In the genomic region with DNA sequence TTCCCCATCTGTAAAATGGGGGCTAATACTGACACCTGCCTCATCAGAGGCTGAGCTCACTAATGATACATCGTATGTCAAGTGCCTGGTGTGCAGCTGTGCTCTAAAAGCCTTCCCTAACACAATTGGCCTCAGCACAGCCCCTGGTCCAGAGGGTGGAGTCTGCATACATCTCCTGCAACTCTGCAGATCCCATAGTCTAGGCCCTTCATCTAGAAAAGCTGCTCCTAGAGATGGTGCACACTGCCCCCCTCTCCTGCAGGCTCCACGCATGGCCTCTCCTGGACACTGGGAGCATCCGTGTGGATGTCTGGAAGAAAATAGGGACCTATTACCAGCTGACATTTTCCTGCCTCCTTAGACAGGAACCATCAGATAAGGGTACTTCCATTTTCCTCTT, we compare ENCODE assay signal across 18 cellular contexts.
A peak's percentile ranks its signal among the peaks of the same experiment; 100 is the strongest.
DNase-seq lines count a peak whose midpoint lies in the region; TF ChIP-seq lines count a peak whose summit lies in the region.
"Had no signal": no experiment of that assay in that cellular context is flagged by ENCODE, and none has a peak within 500 bp of the region (broad histone marks: within the 10 kb centered on the region; RNA-seq: fewer than 3 reads in every experiment).

No MANE protein-coding gene starts in this region.

- CTCF ChIA-PET in mammary epithelial cell (lab: Charles Lee; ENCODE audit: low non-redundant PET), result no interaction called here

- H3K27me3 ChIP-seq in spleen (replicated peaks in 1 of 7) (no peaks in the 10 kb centered on the region), mammary epithelial cell (ENCODE audit: insufficient read depth, low read length) (peaks cover 7% of the 10 kb centered on the region)

- H3K4me1 ChIP-seq in spleen (peaks cover 0 to 10% (median 0%) of the 10 kb centered on the region in 6 donors), mammary epithelial cell (ENCODE audit: insufficient read depth, low read length) (no peaks in the 10 kb centered on the region)

- H3K9ac ChIP-seq in mammary epithelial cell (ENCODE audit: insufficient read depth, low read length), result no peak overlapping the region

- H4K20me1 ChIP-seq in mammary epithelial cell (ENCODE audit: insufficient read depth, low read length), result no peaks in the 10 kb centered on the region

- intact Hi-C loops in spleen (cut with DNase I; ENCODE audit: low total_unique reads) (no loop called here), mammary epithelial cell (cut with micrococcal nuclease) (no loop called here)

- H3K27ac ChIP-seq in spleen (no peak overlapping the region), mammary epithelial cell (ENCODE audit: insufficient read depth, low read depth, low read length) (no peak overlapping the region)

- in situ Hi-C loops in mammary epithelial cell (cut with MboI; ENCODE audit: low sequenced_read_pairs in 2 of 2), result no loop called here

- no peaks in the 10 kb centered on the region for H3K36me3 ChIP-seq in spleen
- H3K36me3 ChIP-seq in mammary epithelial cell (ENCODE audit: insufficient read depth, low read length), result no peaks in the 10 kb centered on the region

- H3K4me2 ChIP-seq in mammary epithelial cell (ENCODE audit: insufficient read depth, low read depth, low read length), result no peak overlapping the region

- WGBS in spleen, 5 donors, result 88 to 100% (median 91%) methylated on average over 3 of the region's 3 CpGs
- WGBS in mammary epithelial cell (ENCODE audit: low coverage, missing lambda C conversion rate), result 95% methylated on average over 3 of the region's 3 CpGs

- no peaks in the 10 kb centered on the region for H3K79me2 ChIP-seq in mammary epithelial cell (ENCODE audit: insufficient read depth, low read length)

- peak; percentile 31 for DNase-seq in NCI-H1436 (lab: John Stamatoyannopoulos, UW)
- no peak for DNase-seq in NCI-H1436 treated with DMSO at 0.1 percent for 48 hours (lab: John Stamatoyannopoulos, UW)
- peak; percentile 60 for DNase-seq in NCI-H82 (lab: John Stamatoyannopoulos, UW)
- no peak for DNase-seq in NCI-H82 treated with DMSO at 0.1 percent for 48 hours (lab: John Stamatoyannopoulos, UW; ENCODE audit: unreplicated experiment)
- peak; percentile 81 for DNase-seq in SK-N-DZ (ENCODE audit: low spot score)
- DNase-seq in spleen, result peak; percentile 31
- DNase-seq in mammary epithelial cell, result no peak
- DNase-seq in anterior cingulate cortex (lab: John Stamatoyannopoulos, UW), result no peak
- DNase-seq: AML-193; C1 segment of cervical spinal cord; CD8-positive, alpha-beta T cell; GOT3; HCEC 1CT; KG1; NCI-H1105; NCI-H1930; SIG-M5; T-helper 1 cell had no signal

- BruUV-seq in mammary epithelial cell (replicated peaks; lab: Mats Ljungman, UMichigan), result no TSS peak

- no peak for TF ChIP-seq POLR2A in spleen (IDR thresholded peaks at IDR 0.05)

- dilution Hi-C loops in mammary epithelial cell (cut with HindIII; ENCODE audit: low sequenced_read_pairs), result no loop called here

- H2AFZ ChIP-seq in mammary epithelial cell (ENCODE audit: low read depth, low read length), result no peak overlapping the region

- no peak for TF ChIP-seq CTCF in spleen (IDR thresholded peaks at IDR 0.05 in 8 of 11, conservative IDR thresholded peaks at IDR 0.05 in 3 of 11)
- TF ChIP-seq CTCF in mammary epithelial cell (conservative IDR thresholded peaks at IDR 0.05 in 1 of 2, IDR thresholded peaks at IDR 0.05 in 1 of 2; ENCODE audit: extremely low read depth in 1 of 2, insufficient read depth in 1 of 2, low read depth in 1 of 2, low read length in 2 of 2), result no peak

- H3K4me3 ChIP-seq in spleen (no peak overlapping the region), mammary epithelial cell (replicated peaks in 1 of 3; ENCODE audit: insufficient read depth in 1 of 3, low read depth in 2 of 3, low read length in 3 of 3) (no peak overlapping the region)

- no peaks in the 10 kb centered on the region for H3K9me3 ChIP-seq in spleen
- no peaks in the 10 kb centered on the region for H3K9me3 ChIP-seq in mammary epithelial cell (replicated peaks; ENCODE audit: insufficient read depth, low read length)

Comparison
In these comparisons a context has a peak if more than half of its experiments do, and no peak if none do; other contexts are left out.
1. DNase-seq: peak in NCI-H1436 (single experiment), NCI-H82 (single experiment), SK-N-DZ (single experiment) and spleen (single experiment); none in NCI-H1436 treated with DMSO at 0.1 percent for 48 hours (single experiment), NCI-H82 treated with DMSO at 0.1 percent for 48 hours (single experiment), mammary epithelial cell (single experiment) and anterior cingulate cortex (0 of 58).